In the genomic region with DNA sequence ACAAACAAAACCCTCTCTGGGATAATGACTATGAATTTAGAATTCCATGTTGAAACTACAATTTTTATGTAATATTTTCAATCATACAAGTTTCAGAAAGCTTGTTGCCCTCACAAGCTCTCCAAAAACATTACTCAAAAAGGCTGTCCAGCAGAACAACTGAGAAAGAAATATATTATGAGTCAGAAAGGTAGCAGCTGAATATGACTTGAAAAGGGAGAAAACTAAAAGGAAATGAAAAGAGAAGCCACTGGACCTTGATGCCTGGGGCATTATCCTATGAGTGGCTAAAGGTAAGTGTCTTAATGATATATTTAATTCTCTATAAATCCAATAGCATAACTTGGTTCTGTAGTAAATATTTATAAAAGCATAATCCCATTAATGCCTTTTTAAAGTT, we compare ENCODE assay signal across 26 cellular contexts.
DNase-seq lines count a peak whose midpoint lies in the region; ATAC-seq, FAIRE-seq and TF ChIP-seq lines count a peak whose summit lies in the region.
"Had no signal": no experiment of that assay in that cellular context is flagged by ENCODE, and none has a peak within 500 bp of the region (broad histone marks: within the 10 kb centered on the region; RNA-seq: fewer than 3 reads in every experiment).

No MANE protein-coding gene starts in this region.

- CTCF ChIA-PET in A673 (lab: Charles Lee), result no interaction called here

- ATAC-seq in GM18867 (IDR thresholded peaks at IDR 0.05; ENCODE audit: unreplicated experiment), result peak; percentile 65
- ATAC-seq in GM21529 (IDR thresholded peaks at IDR 0.05; ENCODE audit: unreplicated experiment), result peak; percentile 52
- peak; percentile 53 for ATAC-seq in HG03139 (IDR thresholded peaks at IDR 0.05; ENCODE audit: unreplicated experiment)
- ATAC-seq: foreskin keratinocyte; naive thymus-derived CD8-positive, alpha-beta T cell; Panc1; pancreas had no signal

- DNase-seq in kidney tubule cell (ENCODE audit: low spot score) (peak; percentile 44), NCI-H446 (lab: John Stamatoyannopoulos, UW) (no peak), A673 (ENCODE audit: low spot score) (no peak), GM12891 (ENCODE audit: insufficient read length, low spot score) (no peak)
- DNase-seq: activated B cell treated with CpG ODN at 0.5 μM for 24 hours; activated CD4-positive, alpha-beta memory T cell treated with anti-CD3 and anti-CD28 coated beads, Interleukin-2, amount 10 ng/mL, durations not matched to agents 7 days and 5 days; activated naive CD4-positive, alpha-beta T cell treated with Interleukin-2 at 50 U/mL for 16 hours; activated T-cell treated with anti-CD3 and anti-CD28 coated beads, Interleukin-2, amount 50 U/mL, for 1 hour; caudate nucleus; DMS79 treated with DMSO at 0.1 percent for 48 hours; foreskin keratinocyte; H7; KBM-7; kidney glomerular epithelial cell; naive thymus-derived CD8-positive, alpha-beta T cell; NCI-H187; NCI-H2227 treated with DMSO at 0.1 percent for 48 hours; pancreas; sigmoid colon; stimulated activated naive B cell treated with anti-CD40 and anti-IgM and Interleukin-4, amounts not matched to agents 10 μg/mL and 1 μg/mL and 100 μg/mL, for 72 hours had no signal

- no peak for TF ChIP-seq CTCF in A673 (conservative IDR thresholded peaks at IDR 0.05; ENCODE audit: low read depth, low read length)

- no peaks in the 10 kb centered on the region for H3K36me3 ChIP-seq in A673 (ENCODE audit: insufficient read depth, low read length, poor library complexity, severe bottlenecking)
- H3K36me3 ChIP-seq: pancreas, sigmoid colon had no signal

- no peak overlapping the region for H3K4me3 ChIP-seq in A673 (ENCODE audit: low read depth, low read length, poor library complexity, severe bottlenecking)
- H3K4me3 ChIP-seq: pancreas, sigmoid colon, SK-N-MC had no signal

- FAIRE-seq in GM12891 (lab: Jason Lieb, UNC), result no peak
- FAIRE-seq: pancreas had no signal

- H3K27ac ChIP-seq in A673 (ENCODE audit: low read depth, low read length, poor library complexity, severe bottlenecking), result no peak overlapping the region
- H3K27ac ChIP-seq: epithelial cell of prostate, foreskin keratinocyte, pancreas, sigmoid colon, SK-N-MC had no signal

- BruUV-seq in A673 (replicated peaks; lab: Mats Ljungman, UMichigan), result no TSS peak

- peaks cover 12% of the 10 kb centered on the region for H3K27me3 ChIP-seq in A673 (replicated peaks; ENCODE audit: insufficient read depth, low read depth, low read length, poor library complexity)
- H3K27me3 ChIP-seq: foreskin keratinocyte, pancreas, sigmoid colon had no signal

- no peaks in the 10 kb centered on the region for H3K9me3 ChIP-seq in A673 (ENCODE audit: low read depth, low read length, poor library complexity, severe bottlenecking)
- H3K9me3 ChIP-seq: pancreas, sigmoid colon had no signal

- no peak for TF ChIP-seq POLR2A in GM12891 (IDR thresholded peaks at IDR 0.05; ENCODE audit: low read depth, low read length)

- POLR2A ChIA-PET in A673 (lab: Charles Lee; ENCODE audit: low non-redundant PET), result no interaction called here

- H3K4me1 ChIP-seq in A673 (ENCODE audit: insufficient read depth, low read length, poor library complexity, severe bottlenecking), result no peaks in the 10 kb centered on the region
- H3K4me1 ChIP-seq: pancreas, sigmoid colon had no signal

- intact Hi-C loops in A673 (cut with micrococcal nuclease; ENCODE audit: unreplicated experiment), result no loop called here

TF ChIP-seq in GM12891, 5 proteins besides CTCF, POLR2A, EP300 and RAD21:
- TF ChIP-seq POU2F2 (IDR thresholded peaks at IDR 0.05; ENCODE audit: low read depth, low read length) (no peak), SPI1 (IDR thresholded peaks at IDR 0.05; ENCODE audit: low read depth, low read length) (no peak), TAF1 (IDR thresholded peaks at IDR 0.05; ENCODE audit: low read depth, low read length) (no peak), PAX5 (IDR thresholded peaks at IDR 0.05; ENCODE audit: insufficient read depth, low read length, severe bottlenecking) (no peak)
